ENCODE assay signal across 8 cellular contexts in genomic region chr1:30085814-30086770, GRCh38.
DNase-seq lines count a peak whose midpoint lies in the region; ATAC-seq and TF ChIP-seq lines count a peak whose summit lies in the region.

No MANE protein-coding gene starts in this region.

- CTCF ChIA-PET in activated naive CD4-positive, alpha-beta T cell treated with anti-CD3 and anti-CD28 coated beads for 36 hours (lab: Charles Lee), result interaction anchor here (0.5 kb wide), 1 partner anchor 61 kb away, joined by 4 read pairs; no protein-coding TSS in a partner anchor

- H4K20me1 ChIP-seq in Karpas-422 (ENCODE audit: insufficient read depth, low read depth, low read length), result no peaks in the 10 kb centered on the region

- H3K4me3 Mint-ChIP-seq in activated naive CD4-positive, alpha-beta T cell treated with anti-CD3 and anti-CD28 coated beads for 36 hours, result no peak overlapping the region

- no peaks in the 10 kb centered on the region for H3K9me2 ChIP-seq in Karpas-422 (replicated peaks; ENCODE audit: insufficient read depth, low read length)

- no peaks in the 10 kb centered on the region for H3K4me1 Mint-ChIP-seq in activated naive CD4-positive, alpha-beta T cell treated with anti-CD3 and anti-CD28 coated beads for 36 hours (ENCODE audit: low read depth)

- H3K27me3 ChIP-seq in Karpas-422 (ENCODE audit: low read length), result no peaks in the 10 kb centered on the region
- peaks cover 74% of the 10 kb centered on the region for H3K27me3 ChIP-seq in left ventricle myocardium inferior (ENCODE audit: low read depth)
- peaks cover 0 to 4% (median 3%) of the 10 kb centered on the region in 3 donors for H3K27me3 ChIP-seq in gastrocnemius medialis

- H3K36me3 Mint-ChIP-seq in activated naive CD4-positive, alpha-beta T cell treated with anti-CD3 and anti-CD28 coated beads for 36 hours (ENCODE audit: low read depth), result no peaks in the 10 kb centered on the region

- H3K4me2 ChIP-seq in Karpas-422 (ENCODE audit: low read depth, low read length, poor library complexity, severe bottlenecking), result no peak overlapping the region

- H3K4me1 ChIP-seq in Karpas-422 (ENCODE audit: low read length) (no peaks in the 10 kb centered on the region), left ventricle myocardium inferior (peaks cover 49% of the 10 kb centered on the region), gastrocnemius medialis (peaks cover 0 to 3% of the 10 kb centered on the region in 2 donors)

- no peak overlapping the region for H3K27ac Mint-ChIP-seq in activated naive CD4-positive, alpha-beta T cell treated with anti-CD3 and anti-CD28 coated beads for 36 hours

- no peak for ATAC-seq in gastrocnemius medialis

- TF ChIP-seq CTCF in left ventricle myocardium inferior (IDR thresholded peaks at IDR 0.05; ENCODE audit: borderline replicate concordance) (peak; percentile 71), gastrocnemius medialis (IDR thresholded peaks at IDR 0.05 in 4 of 5, conservative IDR thresholded peaks at IDR 0.05 in 1 of 5) (peak; percentile 42 to 73 (median 54))

- H3K4me3 ChIP-seq in Karpas-422 (ENCODE audit: low read length) (no peak overlapping the region), left ventricle myocardium inferior (peak overlapping the region; percentile 28), gastrocnemius medialis (peak overlapping the region in 1 of 4 donors; percentile 21)

- no peaks in the 10 kb centered on the region for H3K36me3 ChIP-seq in Karpas-422 (ENCODE audit: insufficient read depth, low read length)
- H3K36me3 ChIP-seq in left ventricle myocardium inferior, result no peaks in the 10 kb centered on the region
- H3K36me3 ChIP-seq in gastrocnemius medialis, result no peaks in the 10 kb centered on the region

- TF ChIP-seq POLR2A in gastrocnemius medialis (IDR thresholded peaks at IDR 0.05), result no peak

- no peaks in the 10 kb centered on the region for H3K79me2 ChIP-seq in Karpas-422 (ENCODE audit: low read length)

- peaks cover 49% of the 10 kb centered on the region for H3K27me3 Mint-ChIP-seq in activated naive CD4-positive, alpha-beta T cell treated with anti-CD3 and anti-CD28 coated beads for 36 hours (ENCODE audit: low read depth)

- H3K9me3 Mint-ChIP-seq in activated naive CD4-positive, alpha-beta T cell treated with anti-CD3 and anti-CD28 coated beads for 36 hours, result peaks cover 7% of the 10 kb centered on the region

- peak; percentile 35 for DNase-seq in COR-L47 (lab: John Stamatoyannopoulos, UW)
- peak; percentile 75 for DNase-seq in Karpas-422
- DNase-seq in activated naive CD4-positive, alpha-beta T cell treated with anti-CD3 and anti-CD28 coated beads for 36 hours, result peak; percentile 50
- peak; percentile 55 for DNase-seq in left ventricle myocardium inferior
- DNase-seq in gastrocnemius medialis, result no peak
- no peak for DNase-seq in NCI-H345 treated with DMSO at 0.1 percent for 48 hours (lab: John Stamatoyannopoulos, UW; ENCODE audit: unreplicated experiment)
- DNase-seq in GF-D8 (lab: John Stamatoyannopoulos, UW), result no peak
- no peak for DNase-seq in T1000 (lab: John Stamatoyannopoulos, UW)

- no peak overlapping the region for H2AFZ ChIP-seq in Karpas-422 (ENCODE audit: low read length)

- intact Hi-C loops in activated naive CD4-positive, alpha-beta T cell treated with anti-CD3 and anti-CD28 coated beads for 36 hours (cut with micrococcal nuclease), result loop anchor here (5.0 to 10.0 kb wide), 4 partner anchors 171 to 849 kb away; partner anchors contain the start of gene PTPRU
- intact Hi-C loops in left ventricle myocardium inferior (cut with micrococcal nuclease) (loop anchor here (10.0 kb wide), 1 partner anchor 291 kb away; no protein-coding TSS in a partner anchor), gastrocnemius medialis (cut with DNase I; ENCODE audit: low total_unique reads) (loop anchor here (5.0 to 10.0 kb wide), 2 partner anchors 291 to 849 kb away; partner anchors contain the start of gene PTPRU)

- in situ Hi-C loops in gastrocnemius medialis (cut with MboI; ENCODE audit: low sequenced_read_pairs in 4 of 4), result loop anchor here (10.0 to 25.0 kb wide), 3 partner anchors 291 to 849 kb away; partner anchors contain the start of genes MECR (in 2 of the 4) and PTPRU (in 2 of the 4)

- no peak overlapping the region for H3K9ac ChIP-seq in Karpas-422 (ENCODE audit: low read length)

- H3K9me3 ChIP-seq in Karpas-422 (ENCODE audit: low read length) (0 out of 2 replicates have a peak, but pooled peaks cover 3% of the 10 kb centered on the region), left ventricle myocardium inferior (replicated peaks) (peaks cover 2% of the 10 kb centered on the region), gastrocnemius medialis (no peaks in the 10 kb centered on the region)

- H3K27ac ChIP-seq in Karpas-422 (ENCODE audit: low read length) (no peak overlapping the region), left ventricle myocardium inferior (replicated peaks) (no peak overlapping the region), gastrocnemius medialis (no peak overlapping the region)

Comparison
In these comparisons a context has a peak if more than half of its experiments do, and no peak if none do; other contexts are left out.
1. DNase-seq: peak in COR-L47 (single experiment), Karpas-422 (single experiment), activated naive CD4-positive, alpha-beta T cell treated with anti-CD3 and anti-CD28 coated beads for 36 hours (single experiment) and left ventricle myocardium inferior (single experiment); none in gastrocnemius medialis (0 of 2), NCI-H345 treated with DMSO at 0.1 percent for 48 hours (single experiment), GF-D8 (single experiment) and T1000 (single experiment).